ENCODE assay signal across 16 cellular contexts in the genomic region with DNA sequence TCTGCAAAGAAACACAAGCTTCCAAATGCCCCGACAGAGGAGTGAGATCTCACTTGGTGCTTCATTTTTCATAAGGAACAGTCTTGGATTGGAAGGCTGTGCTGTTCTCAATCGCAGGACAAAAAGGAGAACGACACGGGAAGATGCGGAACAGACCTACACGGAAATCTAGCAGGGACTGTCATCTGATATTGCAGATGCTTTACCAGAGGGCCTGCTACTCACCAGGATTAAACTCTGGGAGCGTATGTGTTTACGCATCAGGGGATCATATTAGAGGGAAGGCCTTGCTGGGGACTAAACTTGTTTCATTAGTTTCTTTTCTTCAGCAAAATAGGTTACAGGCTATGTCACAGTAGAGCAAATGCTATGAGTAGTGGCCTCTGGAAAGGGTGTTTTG.
"Had no signal": no experiment of that assay in that cellular context is flagged by ENCODE, and none has a peak within 500 bp of the region (broad histone marks: within the 10 kb centered on the region; RNA-seq: fewer than 3 reads in every experiment).

No MANE protein-coding gene starts in this region.

- H3K36me3 ChIP-seq: esophagus squamous epithelium, heart left ventricle, right atrium auricular region had no signal

- H3K4me1 Mint-ChIP-seq: naive thymus-derived CD4-positive, alpha-beta T cell had no signal

- H3K4me3 Mint-ChIP-seq: naive thymus-derived CD4-positive, alpha-beta T cell; nephron progenitor cell had no signal

- H3K9me3 ChIP-seq: esophagus squamous epithelium, heart left ventricle, right atrium auricular region had no signal

- H3K27ac Mint-ChIP-seq: naive thymus-derived CD4-positive, alpha-beta T cell; nephron progenitor cell had no signal

- H3K27ac ChIP-seq: epithelial cell of prostate, esophagus squamous epithelium, foreskin keratinocyte, right atrium auricular region had no signal

- DNase-seq: effector memory CD4-positive, alpha-beta T cell; esophagus squamous epithelium; foreskin keratinocyte; heart left ventricle; hippocampal formation; left colon; mammary epithelial cell; naive thymus-derived CD4-positive, alpha-beta T cell; nephron progenitor cell; posterior cingulate gyrus; stimulated activated CD4-positive, alpha-beta T cell treated with anti-CD3 and anti-CD28 coated beads, Interleukin-2, amount 100 ng/mL, for 48 hours; stimulated activated naive CD4-positive, alpha-beta T cell treated with Interleukin-2 at 50 U/mL for 16 hours; trophoblast cell had no signal

- H3K36me3 Mint-ChIP-seq: naive thymus-derived CD4-positive, alpha-beta T cell had no signal

- H3K4me3 ChIP-seq: esophagus squamous epithelium, heart left ventricle, right atrium auricular region, smooth muscle cell had no signal

- H3K4me1 ChIP-seq: foreskin keratinocyte, right atrium auricular region had no signal

- H3K27me3 ChIP-seq: esophagus squamous epithelium, heart left ventricle, right atrium auricular region had no signal

- H3K9me3 Mint-ChIP-seq: naive thymus-derived CD4-positive, alpha-beta T cell had no signal
